Comparison of ENCODE assay signal across 8 cellular contexts in the genomic region with DNA sequence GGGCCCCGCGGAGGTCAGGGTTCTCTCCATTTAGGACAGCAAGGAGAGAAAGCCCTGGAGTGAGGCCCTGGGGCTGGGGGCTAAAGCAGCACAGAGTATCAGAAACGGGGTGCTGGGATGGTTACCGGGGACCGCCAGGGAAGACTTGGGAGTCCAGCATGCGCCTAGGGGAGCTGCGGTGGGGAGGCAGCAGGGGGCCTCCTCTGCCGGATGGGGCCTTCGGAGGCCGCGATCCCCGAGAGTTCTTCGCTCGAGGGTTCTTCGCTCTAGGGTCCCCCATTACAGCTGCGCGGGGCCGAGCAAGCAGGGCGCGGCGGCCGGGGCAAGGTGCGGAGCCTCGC. TPM values are rescaled to one million over a fixed set of nuclear protein-coding genes. Genes with fewer than 3 reads are reported as not detected.
DNase-seq lines count a peak whose midpoint lies in the region; ATAC-seq and TF ChIP-seq lines count a peak whose summit lies in the region.
"Had no signal": no experiment of that assay in that cellular context is flagged by ENCODE, and none has a peak within 500 bp of the region (broad histone marks: within the 10 kb centered on the region; RNA-seq: fewer than 3 reads in every experiment).

No MANE protein-coding gene starts in this region.

- H2AFZ ChIP-seq in smooth muscle cell (ENCODE audit: low read depth) = peak overlapping the region; percentile 98

- WGBS in right cardiac atrium = 16% methylated on average over 24 of the region's 24 CpGs
- 36% methylated on average over 11 of the region's 24 CpGs for WGBS in smooth muscle cell (ENCODE audit: low lambda C conversion rate)
- 11 to 19% (median 16%) methylated on average over 24 of the region's 24 CpGs for WGBS in ovary, 3 donors

- intact Hi-C loops in right cardiac atrium (cut with DNase I) = no loop called here
- intact Hi-C loops in ovary (cut with DNase I) = no loop called here
- intact Hi-C loops in left colon (cut with DNase I, micrococcal nuclease) = no loop called here

- H3K79me2 ChIP-seq in smooth muscle cell (ENCODE audit: low read depth) = no peaks in the 10 kb centered on the region

- peak overlapping the region; percentile 97 for H3K4me2 ChIP-seq in smooth muscle cell

- peaks cover 33% of the 10 kb centered on the region for H3K27me3 Mint-ChIP-seq in WTC11 (ENCODE audit: low read depth)

- H4K20me1 ChIP-seq in smooth muscle cell (ENCODE audit: low read depth) = no peaks in the 10 kb centered on the region

- H3K9me3 ChIP-seq in HEK293 (ENCODE audit: control insufficient read depth, insufficient read depth, low read depth, low read length) (no peaks in the 10 kb centered on the region), right cardiac atrium (ENCODE audit: control insufficient read depth, low read length) (no peaks in the 10 kb centered on the region), smooth muscle cell (replicated peaks; ENCODE audit: low read depth) (no peaks in the 10 kb centered on the region), ovary (no peaks in the 10 kb centered on the region)

- no peak overlapping the region for H3K27ac Mint-ChIP-seq in WTC11

- peak overlapping the region; percentile 75; the same call in 1 of the 2 replicates for H3K27ac ChIP-seq in HEK293 (ENCODE audit: extremely low read depth, low read depth, low read length)
- no peak overlapping the region for H3K27ac ChIP-seq in right cardiac atrium (ENCODE audit: low read length)
- H3K27ac ChIP-seq in smooth muscle cell (ENCODE audit: low read depth) = no peak overlapping the region
- H3K27ac ChIP-seq in ovary = no peak overlapping the region

- no peak for TF ChIP-seq CTCF in HEK293 (tag by site-specific recombination; IDR thresholded peaks at IDR 0.05)
- TF ChIP-seq CTCF in WTC11 (IDR thresholded peaks at IDR 0.05) = no peak
- TF ChIP-seq CTCF in smooth muscle cell (IDR thresholded peaks at IDR 0.05; ENCODE audit: borderline replicate concordance, insufficient read depth, poor library complexity, severe bottlenecking) = no peak
- no peak for TF ChIP-seq CTCF in ovary (IDR thresholded peaks at IDR 0.05)

- POLR2A ChIA-PET in HEK293 (lab: Yijun Ruan, JAX) (no interaction called here), WTC11 (lab: Charles Lee) (no interaction called here)

- no peak overlapping the region for H3K9ac ChIP-seq in smooth muscle cell (ENCODE audit: low read depth)

- TF ChIP-seq POLR2A in ovary (IDR thresholded peaks at IDR 0.05) = no peak

- H3K4me1 Mint-ChIP-seq in WTC11 = peaks cover 9% of the 10 kb centered on the region

- no peak for TF ChIP-seq EP300 in ovary (IDR thresholded peaks at IDR 0.05)

- H3K36me3 Mint-ChIP-seq in WTC11 = no peaks in the 10 kb centered on the region

- no peak for ATAC-seq in WTC11
- ATAC-seq in right cardiac atrium = peak in 1 of 2 donors; percentile 10
- no peak for ATAC-seq in left colon

- peak overlapping the region; percentile 55 for H3K4me3 Mint-ChIP-seq in WTC11

- H3K4me1 ChIP-seq in HEK293 (ENCODE audit: control insufficient read depth, insufficient read depth, low read length) (no peaks in the 10 kb centered on the region; the same call in 1 of the 2 replicates), right cardiac atrium (ENCODE audit: control insufficient read depth, insufficient read depth, low read length) (no peaks in the 10 kb centered on the region), smooth muscle cell (ENCODE audit: low read depth) (peaks cover 21% of the 10 kb centered on the region), ovary (ENCODE audit: insufficient read depth) (peaks cover 5% of the 10 kb centered on the region)

- H3K4me3 ChIP-seq in HEK293 (ENCODE audit: low read depth, low read length) (peak overlapping the region; percentile 56), right cardiac atrium (ENCODE audit: low read length) (peak overlapping the region; percentile 78), smooth muscle cell (peak overlapping the region; percentile 68), ovary (no peak overlapping the region)

- CTCF ChIA-PET in HEK293 (lab: Yijun Ruan, JAX) (no interaction called here), WTC11 (lab: Charles Lee) (interaction anchor here (1.6 to 2.3 kb wide), 2 partner anchors 17 to 217 kb away, joined by 7 to 8 read pairs; no protein-coding TSS in a partner anchor)

- H3K36me3 ChIP-seq in HEK293 (ENCODE audit: control insufficient read depth in 2 of 2, insufficient read depth in 1 of 2, low read length in 2 of 2) = no peaks in the 10 kb centered on the region
- no peaks in the 10 kb centered on the region for H3K36me3 ChIP-seq in smooth muscle cell (ENCODE audit: low read depth)
- no peaks in the 10 kb centered on the region for H3K36me3 ChIP-seq in ovary

- DNase-seq in WTC11 (ENCODE audit: low spot score) (no peak), right cardiac atrium (no peak), smooth muscle cell (lab: John Stamatoyannopoulos, UW; ENCODE audit: unreplicated experiment) (no peak), ovary (no peak), NCI-H774 (lab: John Stamatoyannopoulos, UW) (no peak), left colon (no peak)
- DNase-seq: NCI-H510A treated with DMSO at 0.1 percent for 48 hours had no signal

- no peaks in the 10 kb centered on the region for H3K9me3 Mint-ChIP-seq in WTC11

- H3F3A ChIP-seq in smooth muscle cell (ENCODE audit: low read depth) = no peaks in the 10 kb centered on the region

- H3K27me3 ChIP-seq in right cardiac atrium (ENCODE audit: control insufficient read depth, insufficient read depth) (no peaks in the 10 kb centered on the region), smooth muscle cell (ENCODE audit: low read depth) (peaks cover 18% of the 10 kb centered on the region), ovary (no peaks in the 10 kb centered on the region)

TF ChIP-seq in HEK293, 187 proteins besides CTCF, POLR2A, EP300 and RAD21:
- TF ChIP-seq GLIS2 (tag by site-specific recombination; IDR thresholded peaks at IDR 0.05) (peak; percentile 58; the same call in 1 of the 2 replicates), ZNF404 (tag by site-specific recombination; IDR thresholded peaks at IDR 0.05) (no peak), ZNF335 (tag by site-specific recombination; conservative IDR thresholded peaks at IDR 0.05) (no peak), KLF16 (tag by site-specific recombination; IDR thresholded peaks at IDR 0.05) (no peak), ZNF626 (tag by site-specific recombination; IDR thresholded peaks at IDR 0.05) (no peak), BCL6B (tag by site-specific recombination; IDR thresholded peaks at IDR 0.05) (no peak)

TF ChIP-seq in WTC11, 78 proteins besides CTCF, POLR2A, EP300 and RAD21:
- TF ChIP-seq, protein P1, sequence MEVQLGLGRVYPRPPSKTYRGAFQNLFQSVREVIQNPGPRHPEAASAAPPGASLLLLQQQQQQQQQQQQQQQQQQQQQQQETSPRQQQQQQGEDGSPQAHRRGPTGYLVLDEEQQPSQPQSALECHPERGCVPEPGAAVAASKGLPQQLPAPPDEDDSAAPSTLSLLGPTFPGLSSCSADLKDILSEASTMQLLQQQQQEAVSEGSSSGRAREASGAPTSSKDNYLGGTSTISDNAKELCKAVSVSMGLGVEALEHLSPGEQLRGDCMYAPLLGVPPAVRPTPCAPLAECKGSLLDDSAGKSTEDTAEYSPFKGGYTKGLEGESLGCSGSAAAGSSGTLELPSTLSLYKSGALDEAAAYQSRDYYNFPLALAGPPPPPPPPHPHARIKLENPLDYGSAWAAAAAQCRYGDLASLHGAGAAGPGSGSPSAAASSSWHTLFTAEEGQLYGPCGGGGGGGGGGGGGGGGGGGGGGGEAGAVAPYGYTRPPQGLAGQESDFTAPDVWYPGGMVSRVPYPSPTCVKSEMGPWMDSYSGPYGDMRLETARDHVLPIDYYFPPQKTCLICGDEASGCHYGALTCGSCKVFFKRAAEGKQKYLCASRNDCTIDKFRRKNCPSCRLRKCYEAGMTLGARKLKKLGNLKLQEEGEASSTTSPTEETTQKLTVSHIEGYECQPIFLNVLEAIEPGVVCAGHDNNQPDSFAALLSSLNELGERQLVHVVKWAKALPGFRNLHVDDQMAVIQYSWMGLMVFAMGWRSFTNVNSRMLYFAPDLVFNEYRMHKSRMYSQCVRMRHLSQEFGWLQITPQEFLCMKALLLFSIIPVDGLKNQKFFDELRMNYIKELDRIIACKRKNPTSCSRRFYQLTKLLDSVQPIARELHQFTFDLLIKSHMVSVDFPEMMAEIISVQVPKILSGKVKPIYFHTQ (CRISPR knock-in tag; IDR thresholded peaks at IDR 0.05) = no peak
- TF ChIP-seq ZNF263 (CRISPR knock-in tag; IDR thresholded peaks at IDR 0.05; ENCODE audit: low read depth) (no peak), CDX4 (CRISPR knock-in tag; IDR thresholded peaks at IDR 0.05; ENCODE audit: borderline replicate concordance) (no peak)

RNA-seq across cellular contexts. Expression of gene APBA2, which starts 0.5 kb away (rescaled TPM):
- total RNA-seq in WTC11 (2021) = 11.2 to 14.6 TPM (median 13.9 TPM) in 3 replicates
- total RNA-seq in right cardiac atrium = under 1 TPM; 0.17 to 0.95 (median 0.50) TPM
- 0.38 TPM for polyA plus RNA-seq in right cardiac atrium
- total RNA-seq in smooth muscle cell = 10.2 and 13.6 TPM in 2 replicates
- polyA plus RNA-seq in smooth muscle cell = 14.9 and 23.1 TPM in 2 replicates
- 1 to 10 TPM in 5 of 7 donors, under 1 TPM in 2; 0.53 to 3.1 (median 1.1) TPM for total RNA-seq in ovary
- 1 to 10 TPM; 1.4 to 1.9 TPM for polyA plus RNA-seq in ovary
- 1 to 10 TPM; 1.2 to 1.6 TPM for total RNA-seq in left colon

RNA-seq across cellular contexts. Expression of gene GOLGA6L7, which starts 36.8 kb away (rescaled TPM):
- total RNA-seq in WTC11 (2021) (not detected in 3 replicates), right cardiac atrium (not detected), smooth muscle cell (not detected in 2 replicates), ovary (not detected), left colon (not detected)
- polyA plus RNA-seq in right cardiac atrium (not detected), smooth muscle cell (0.19 TPM in 1 of 2 replicates, not detected in the other), ovary (not detected)
